Comparison of ENCODE assay signal across 1 cellular context in genomic region chr6:27474672-27475071, GRCh38.
TF ChIP-seq lines count a peak whose summit lies in the region.

No MANE protein-coding gene starts in this region.

TF ChIP-seq in GM23338, 12 proteins besides CTCF, POLR2A, EP300 and RAD21 (continued from another document):
- TF ChIP-seq ETS1 (IDR thresholded peaks at IDR 0.05) (no peak), NANOG (IDR thresholded peaks at IDR 0.05; ENCODE audit: borderline replicate concordance) (no peak), STAT1 (IDR thresholded peaks at IDR 0.05; ENCODE audit: unreplicated experiment) (no peak), EZH2phosphoT487 (IDR thresholded peaks at IDR 0.05; ENCODE audit: unreplicated experiment) (no peak), EZH2 (IDR thresholded peaks at IDR 0.05; ENCODE audit: low read depth, unreplicated experiment) (no peak), REST (IDR thresholded peaks at IDR 0.05; ENCODE audit: unreplicated experiment) (no peak), POLR2AphosphoS5 (IDR thresholded peaks at IDR 0.05; ENCODE audit: low read depth) (no peak)
